In the genomic region with DNA sequence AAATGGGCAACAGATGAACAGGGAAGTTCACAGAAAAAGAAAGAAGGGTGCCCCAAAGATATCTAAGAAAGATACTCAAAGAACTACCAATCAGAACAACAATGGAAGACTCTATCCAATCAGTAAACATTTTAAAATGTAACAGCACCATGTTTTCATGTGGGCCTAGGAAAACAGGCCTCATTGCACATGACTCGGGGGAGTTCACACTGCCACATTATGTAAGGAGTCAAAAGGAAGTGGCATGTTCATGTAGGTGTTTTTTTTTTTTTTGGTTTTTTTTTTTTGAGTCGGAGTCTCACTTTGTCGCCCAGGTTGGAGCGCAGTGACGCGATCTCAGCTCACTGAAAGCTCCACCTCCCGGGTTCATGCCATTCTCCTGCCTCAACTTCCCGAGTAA, we compare ENCODE assay signal across 24 cellular contexts.
"Had no signal": no experiment of that assay in that cellular context is flagged by ENCODE, and none has a peak within 500 bp of the region (broad histone marks: within the 10 kb centered on the region; RNA-seq: fewer than 3 reads in every experiment).

No MANE protein-coding gene starts in this region.

- DNase-seq: activated CD4-positive, alpha-beta memory T cell treated with anti-CD3 and anti-CD28 coated beads for 36 hours; activated CD4-positive, alpha-beta T cell treated with anti-CD3 and anti-CD28 coated beads for 48 hours; activated CD4-positive, CD25-positive, alpha-beta regulatory T cell; activated CD8-positive, alpha-beta memory T cell treated with anti-CD3 and anti-CD28 coated beads, Interleukin-2, amount 10 ng/mL, durations not matched to agents 7 days and 5 days; activated gamma-delta T cell; activated naive CD4-positive, alpha-beta T cell treated with anti-CD3 and anti-CD28 coated beads, Interleukin-2, amount 50 U/mL, for 16 hours; activated T-cell treated with anti-CD3 and anti-CD28 coated beads for 4 hours; effector memory CD4-positive, alpha-beta T cell; glutamatergic neuron; immature natural killer cell; kidney glomerular epithelial cell; left lung; natural killer cell; stimulated activated CD4-positive, alpha-beta T cell treated with anti-CD3 and anti-CD28 coated beads, Interleukin-4, amount 100 ng/mL, for 1 hour; substantia nigra; T1000; thyroid gland had no signal

- H3K4me3 ChIP-seq: breast epithelium, hepatocyte, left lung, lung, prostate gland, thyroid gland had no signal

- H3K4me3 Mint-ChIP-seq: activated CD4-positive, alpha-beta memory T cell treated with anti-CD3 and anti-CD28 coated beads for 36 hours; activated CD8-positive, alpha-beta memory T cell treated with anti-CD3 and anti-CD28 coated beads, Interleukin-2, amount 10 ng/mL, durations not matched to agents 7 days and 5 days; central memory CD8-positive, alpha-beta T cell; immature natural killer cell; natural killer cell; stimulated activated naive CD8-positive, alpha-beta T cell treated with anti-CD3 and anti-CD28 coated beads, Interleukin-15, Interleukin-2, amounts not matched to agents 100 ng/mL and 50 ng/mL, for 24 hours had no signal

- H3K4me1 ChIP-seq: breast epithelium, left lung, prostate gland, thyroid gland had no signal

- H3K9me3 ChIP-seq: breast epithelium, left lung, prostate gland, thyroid gland had no signal

- H3K27me3 Mint-ChIP-seq: activated CD4-positive, alpha-beta memory T cell treated with anti-CD3 and anti-CD28 coated beads for 36 hours; activated CD8-positive, alpha-beta memory T cell treated with anti-CD3 and anti-CD28 coated beads, Interleukin-2, amount 10 ng/mL, durations not matched to agents 7 days and 5 days; central memory CD8-positive, alpha-beta T cell; stimulated activated naive CD8-positive, alpha-beta T cell treated with anti-CD3 and anti-CD28 coated beads, Interleukin-15, Interleukin-2, amounts not matched to agents 100 ng/mL and 50 ng/mL, for 24 hours had no signal

- H3K27me3 ChIP-seq: breast epithelium, hepatocyte, left lung, thyroid gland had no signal

- H3K27ac Mint-ChIP-seq: activated CD4-positive, alpha-beta memory T cell treated with anti-CD3 and anti-CD28 coated beads for 36 hours; activated CD8-positive, alpha-beta memory T cell treated with anti-CD3 and anti-CD28 coated beads, Interleukin-2, amount 10 ng/mL, durations not matched to agents 7 days and 5 days; immature natural killer cell; stimulated activated naive CD8-positive, alpha-beta T cell treated with anti-CD3 and anti-CD28 coated beads, Interleukin-15, Interleukin-2, amounts not matched to agents 100 ng/mL and 50 ng/mL, for 24 hours had no signal

- ATAC-seq: activated CD8-positive, alpha-beta memory T cell treated with anti-CD3 and anti-CD28 coated beads, Interleukin-2, amount 10 ng/mL, durations not matched to agents 7 days and 5 days; esophagus mucosa; left lung; natural killer cell had no signal

- H3K36me3 ChIP-seq: breast epithelium, prostate gland had no signal

- H3K9me3 Mint-ChIP-seq: activated CD4-positive, alpha-beta memory T cell treated with anti-CD3 and anti-CD28 coated beads for 36 hours; central memory CD8-positive, alpha-beta T cell; immature natural killer cell; natural killer cell; stimulated activated naive CD8-positive, alpha-beta T cell treated with anti-CD3 and anti-CD28 coated beads, Interleukin-15, Interleukin-2, amounts not matched to agents 100 ng/mL and 50 ng/mL, for 24 hours had no signal

- H3K27ac ChIP-seq: breast epithelium, hepatocyte, left lung, prostate gland, thyroid gland had no signal

- H3K36me3 Mint-ChIP-seq: immature natural killer cell, natural killer cell had no signal
